9 cellular contexts compared by ENCODE assay signal in genomic region chr5:34914671-34915138, GRCh38. TPM values are rescaled to one million over a fixed set of nuclear protein-coding genes. Genes with fewer than 3 reads are reported as not detected.
A peak's percentile ranks its signal among the peaks of the same experiment; 100 is the strongest.
DNase-seq lines count a peak whose midpoint lies in the region; ATAC-seq, FAIRE-seq and TF ChIP-seq lines count a peak whose summit lies in the region.
"Had no signal": no experiment of that assay in that cellular context is flagged by ENCODE, and none has a peak within 500 bp of the region (broad histone marks: within the 10 kb centered on the region; RNA-seq: fewer than 3 reads in every experiment).

No MANE protein-coding gene starts in this region.

- H3K9me2 ChIP-seq in HCT116 (ENCODE audit: insufficient read depth) (no peaks in the 10 kb centered on the region), MM.1S (replicated peaks; ENCODE audit: insufficient read depth, low read length) (no peaks in the 10 kb centered on the region)

- H4K20me1 ChIP-seq in HCT116 (ENCODE audit: insufficient read depth), result peaks cover 9% of the 10 kb centered on the region; the same call in 1 of the 2 replicates
- H4K20me1 ChIP-seq in MM.1S (ENCODE audit: insufficient read depth, low read length), result peaks cover 3% of the 10 kb centered on the region; the same call in 1 of the 2 replicates

- no peaks in the 10 kb centered on the region for H3K9me3 ChIP-seq in HCT116 (ENCODE audit: control insufficient read depth in 1 of 2, insufficient read depth in 1 of 2, low read depth in 1 of 2, low read length in 2 of 2)
- H3K9me3 ChIP-seq in MM.1S (replicated peaks; ENCODE audit: insufficient read depth, low read length), result no peaks in the 10 kb centered on the region
- H3K9me3 ChIP-seq in iPS-15b (ENCODE audit: control insufficient read depth, insufficient read depth, low read length), result no peaks in the 10 kb centered on the region

- H3K4me2 ChIP-seq in HCT116 (ENCODE audit: low read length) (peak overlapping the region; percentile 77), MM.1S (ENCODE audit: low read depth, low read length) (peak overlapping the region; percentile 78)

- POLR2A ChIA-PET in HCT116 (lab: Charles Lee), result interaction anchor here (1.0 to 1.7 kb wide), 5 partner anchors 8 to 228 kb away, joined by 3 to 26 read pairs (median 5); partner anchors contain the start of gene DNAJC21

- H3K27ac Mint-ChIP-seq in activated naive CD4-positive, alpha-beta T cell treated with anti-CD3 and anti-CD28 coated beads, Interleukin-2, amount 50 U/mL, for 72 hours, result no peak overlapping the region

- RAD21 ChIA-PET in HCT116 (lab: Charles Lee; ENCODE audit: low non-redundant PET in 1 of 2, low total read pairs in 2 of 2, uncharacterized antibody in 2 of 2, unreplicated experiment in 2 of 2), result no interaction called here

- H3K4me1 ChIP-seq in HCT116 (ENCODE audit: control insufficient read depth in 1 of 2, insufficient read depth in 2 of 2, low read length in 2 of 2), result peaks cover 15 to 25% of the 10 kb centered on the region in 2 experiments
- peaks cover 6% of the 10 kb centered on the region; the same call in 1 of the 2 replicates for H3K4me1 ChIP-seq in MM.1S (ENCODE audit: low read length)
- H3K4me1 ChIP-seq in iPS-15b (ENCODE audit: control insufficient read depth, insufficient read depth, low read length), result peaks cover 6% of the 10 kb centered on the region

- peaks cover 32 to 35% of the 10 kb centered on the region in 2 donors for H3K36me3 Mint-ChIP-seq in activated naive CD4-positive, alpha-beta T cell treated with anti-CD3 and anti-CD28 coated beads, Interleukin-2, amount 50 U/mL, for 72 hours

- peak overlapping the region; percentile 97 to 99 for H3K4me3 ChIP-seq in HCT116 (replicated peaks in 1 of 2; ENCODE audit: low read depth in 1 of 2, low read length in 2 of 2)
- peak overlapping the region; percentile 99 for H3K4me3 ChIP-seq in MM.1S (ENCODE audit: low read length)
- peak overlapping the region; percentile 62 for H3K4me3 ChIP-seq in iPS-15b (ENCODE audit: low read depth, low read length)

- H3K79me2 ChIP-seq in HCT116 (ENCODE audit: insufficient read depth, low read length), result peaks cover 86% of the 10 kb centered on the region
- peaks cover 78% of the 10 kb centered on the region for H3K79me2 ChIP-seq in MM.1S (ENCODE audit: low read length)

- H3K36me3 ChIP-seq in HCT116 (ENCODE audit: control insufficient read depth in 1 of 2, insufficient read depth in 2 of 2, low read length in 2 of 2) (peaks cover 13 to 23% of the 10 kb centered on the region in 2 experiments), MM.1S (replicated peaks; ENCODE audit: insufficient read depth, low read length) (peaks cover 8% of the 10 kb centered on the region; the same call in 1 of the 2 replicates), iPS-15b (ENCODE audit: control insufficient read depth, insufficient read depth, low read length) (peaks cover 5% of the 10 kb centered on the region)

- peak; percentile 17 for DNase-seq in NCI-H2171 treated with DMSO at 0.1 percent for 48 hours (lab: John Stamatoyannopoulos, UW)
- no peak for DNase-seq in NCI-H2171 (lab: John Stamatoyannopoulos, UW)
- no peak for DNase-seq in HCT116 (ENCODE audit: low read depth, low spot score)
- DNase-seq in MM.1S, result peak; percentile 43
- DNase-seq in activated naive CD4-positive, alpha-beta T cell treated with anti-CD3 and anti-CD28 coated beads, Interleukin-2, amount 50 U/mL, for 72 hours (ENCODE audit: low spot score in 2 of 2), result no peak
- DNase-seq in stimulated activated CD8-positive, alpha-beta memory T cell treated with anti-CD3 and anti-CD28 coated beads, Interleukin-15, amount 100 ng/mL, for 24 hours (ENCODE audit: low read depth), result peak; percentile 19
- DNase-seq in frontal cortex (ENCODE audit: low spot score in 2 of 2), result no peak

- TF ChIP-seq POLR2A in HCT116 (IDR thresholded peaks at IDR 0.05; ENCODE audit: borderline replicate concordance, extremely low read depth, insufficient read depth, insufficient read length), result no peak

- H2AFZ ChIP-seq in HCT116 (ENCODE audit: low read depth, low read length, poor library complexity, severe bottlenecking) (peak overlapping the region; percentile 17), MM.1S (ENCODE audit: low read length) (peak overlapping the region; percentile 46)

- no peak for TF ChIP-seq RAD21 in HCT116 (IDR thresholded peaks at IDR 0.05; ENCODE audit: low read depth)

- no peaks in the 10 kb centered on the region for H3K9me3 Mint-ChIP-seq in activated naive CD4-positive, alpha-beta T cell treated with anti-CD3 and anti-CD28 coated beads, Interleukin-2, amount 50 U/mL, for 72 hours

- H3K27ac ChIP-seq in HCT116 (ENCODE audit: low read depth, low read length) (peak overlapping the region; percentile 81), MM.1S (ENCODE audit: low read length) (peak overlapping the region; percentile 76; the same call in 1 of the 2 replicates)

- CTCF ChIA-PET in HCT116 (lab: Charles Lee), result interaction anchor here (1.0 to 1.6 kb wide), 3 partner anchors 8 to 429 kb away, joined by 4 to 6 read pairs (median 5); partner anchors contain the start of gene DNAJC21

- peak; percentile 43 for ATAC-seq in HCT116
- ATAC-seq in activated naive CD4-positive, alpha-beta T cell treated with anti-CD3 and anti-CD28 coated beads, Interleukin-2, amount 50 U/mL, for 72 hours, result peak; percentile 7 to 43

- H3K9ac ChIP-seq in HCT116 (ENCODE audit: low read length) (peak overlapping the region; percentile 97), MM.1S (ENCODE audit: low read length) (peak overlapping the region; percentile 99), iPS-15b (ENCODE audit: low read depth, low read length) (peak overlapping the region; percentile 97)

- intact Hi-C loops in HCT116 (cut with micrococcal nuclease), result loop anchor here (1.0 kb wide), 1 partner anchor 15 kb away; the partner anchor contains the start of gene DNAJC21

- H3F3A ChIP-seq in MM.1S (ENCODE audit: insufficient read depth, low read length), result peaks cover 9% of the 10 kb centered on the region

- no TSS peak for BruUV-seq in HCT116 (replicated peaks; lab: Mats Ljungman, UMichigan)

- no peak for TF ChIP-seq CTCF in HCT116 (IDR thresholded peaks at IDR 0.05 in 2 of 3, conservative IDR thresholded peaks at IDR 0.05 in 1 of 3; ENCODE audit: borderline replicate concordance in 1 of 3, insufficient read depth in 1 of 3, low read depth in 2 of 3, low read length in 2 of 3)
- TF ChIP-seq CTCF in MM.1S (IDR thresholded peaks at IDR 0.05; ENCODE audit: low read length), result no peak

- no peak for FAIRE-seq in frontal cortex (lab: Jason Lieb, UNC)
- FAIRE-seq: colon had no signal

- no peaks in the 10 kb centered on the region for H3K27me3 ChIP-seq in HCT116 (ENCODE audit: insufficient read depth, low read length)
- H3K27me3 ChIP-seq in MM.1S (replicated peaks; ENCODE audit: insufficient read depth, low read length), result no peaks in the 10 kb centered on the region
- no peaks in the 10 kb centered on the region for H3K27me3 ChIP-seq in iPS-15b (ENCODE audit: control insufficient read depth, insufficient read depth, low read length)

TF ChIP-seq in HCT116, 20 proteins besides CTCF, POLR2A, EP300 and RAD21 (continues in another document):
- TF ChIP-seq SRF (IDR thresholded peaks at IDR 0.05; ENCODE audit: low read depth) (no peak), YY1 (IDR thresholded peaks at IDR 0.05; ENCODE audit: extremely low read depth, insufficient replicate concordance, low read depth, low read length) (no peak), EZH2 (IDR thresholded peaks at IDR 0.05) (no peak), ZNF274 (IDR thresholded peaks at IDR 0.05; ENCODE audit: low read depth, low read length) (no peak), JUND (IDR thresholded peaks at IDR 0.05) (no peak), SIN3A (IDR thresholded peaks at IDR 0.05; ENCODE audit: low read depth) (no peak), ZFX (IDR thresholded peaks at IDR 0.05) (no peak), CBX3 (IDR thresholded peaks at IDR 0.05; ENCODE audit: low read depth) (no peak), TCF7L2 (IDR thresholded peaks at IDR 0.05; ENCODE audit: borderline replicate concordance, extremely low read depth, insufficient read depth, insufficient read length) (no peak), POLR2AphosphoS5 (IDR thresholded peaks at IDR 0.05; ENCODE audit: low read depth, low read length) (no peak), REST (IDR thresholded peaks at IDR 0.05; ENCODE audit: low read depth) (no peak)

RNA-seq across cellular contexts. Expression of gene RAD1, which starts 0.6 kb away (rescaled TPM):
- total RNA-seq in HCT116 (2021; ENCODE audit: unreplicated experiment), result 24.8 TPM
- polyA plus RNA-seq in HCT116 (2012), result 21.6 and 26.3 TPM in 2 replicates
- 10 to 100 TPM; 36.8 to 42.6 TPM for total RNA-seq in activated naive CD4-positive, alpha-beta T cell treated with anti-CD3 and anti-CD28 coated beads, Interleukin-2, amount 50 U/mL, for 72 hours
- 44.0 TPM for total RNA-seq in frontal cortex

RNA-seq across cellular contexts. Expression of gene BRIX1, which starts 0.8 kb away (rescaled TPM):
- 76.4 TPM for total RNA-seq in HCT116 (2021; ENCODE audit: unreplicated experiment)
- polyA plus RNA-seq in HCT116 (2012), result 14.4 and 22.8 TPM in 2 replicates
- total RNA-seq in activated naive CD4-positive, alpha-beta T cell treated with anti-CD3 and anti-CD28 coated beads, Interleukin-2, amount 50 U/mL, for 72 hours, result 10 to 100 TPM; 62.2 to 73.9 TPM
- 47.7 TPM for total RNA-seq in frontal cortex

RNA-seq across cellular contexts. Expression of gene DNAJC21, which starts 14.7 kb away (rescaled TPM):
- total RNA-seq in HCT116 (2021; ENCODE audit: unreplicated experiment), result 34.7 TPM
- 21.4 and 24.7 TPM in 2 replicates for polyA plus RNA-seq in HCT116 (2012)
- 10 to 100 TPM; 56.6 to 83.9 TPM for total RNA-seq in activated naive CD4-positive, alpha-beta T cell treated with anti-CD3 and anti-CD28 coated beads, Interleukin-2, amount 50 U/mL, for 72 hours
- total RNA-seq in frontal cortex, result 21.2 TPM

Comparison
In these comparisons a context has a peak if more than half of its experiments do, and no peak if none do; other contexts are left out.
1. DNase-seq: peak in NCI-H2171 treated with DMSO at 0.1 percent for 48 hours (single experiment), MM.1S (single experiment) and stimulated activated CD8-positive, alpha-beta memory T cell treated with anti-CD3 and anti-CD28 coated beads, Interleukin-15, amount 100 ng/mL, for 24 hours (single experiment); none in NCI-H2171 (single experiment), HCT116 (single experiment), activated naive CD4-positive, alpha-beta T cell treated with anti-CD3 and anti-CD28 coated beads, Interleukin-2, amount 50 U/mL, for 72 hours (0 of 2) and frontal cortex (0 of 2).
2. Peak in every context shown above with its lines, with median percentiles within 50 percentile points of each other: H3K4me3 ChIP-seq and H3K9ac ChIP-seq.